In genomic region chr2:38115216-38116012, GRCh38 we compare ENCODE assay signal across 8 cellular contexts. TPM values are rescaled to one million over a fixed set of nuclear protein-coding genes. Genes with fewer than 3 reads are reported as not detected.
DNase-seq lines count a peak whose midpoint lies in the region; ATAC-seq and TF ChIP-seq lines count a peak whose summit lies in the region.

No MANE protein-coding gene starts in this region.

- H2AFZ ChIP-seq in mesenchymal stem cell (ENCODE audit: low read depth, low read length), result no peak overlapping the region

- H3K27me3 ChIP-seq in dorsolateral prefrontal cortex (peaks cover 0 to 4% (median 0%) of the 10 kb centered on the region in 45 donors), mesenchymal stem cell (ENCODE audit: control insufficient read depth in 1 of 2, insufficient read depth in 1 of 2, low read length in 2 of 2) (no peaks in the 10 kb centered on the region)

- H3K27ac ChIP-seq in dorsolateral prefrontal cortex, result no peak overlapping the region
- no peak overlapping the region for H3K27ac ChIP-seq in mesenchymal stem cell (ENCODE audit: low read length, poor library complexity, severe bottlenecking)

- no peak overlapping the region for H3K18ac ChIP-seq in mesenchymal stem cell (ENCODE audit: low read depth in 1 of 2, low read length in 2 of 2)

- H3K79me1 ChIP-seq in mesenchymal stem cell (replicated peaks; ENCODE audit: low read length, poor library complexity, severe bottlenecking), result peaks cover 9% of the 10 kb centered on the region

- ATAC-seq in HG03095 (IDR thresholded peaks at IDR 0.05; ENCODE audit: unreplicated experiment), result peak; percentile 50
- no peak for ATAC-seq in GM21381 (IDR thresholded peaks at IDR 0.05; ENCODE audit: unreplicated experiment)

- H3K14ac ChIP-seq in mesenchymal stem cell (ENCODE audit: low read length in 2 of 2), result no peak overlapping the region

- no peak overlapping the region for H3K23ac ChIP-seq in mesenchymal stem cell (ENCODE audit: low read length in 2 of 2)

- H3K4ac ChIP-seq in mesenchymal stem cell (ENCODE audit: low read depth in 1 of 2, low read length in 2 of 2), result no peak overlapping the region

- H3K9me3 ChIP-seq in mesenchymal stem cell (ENCODE audit: control insufficient read depth, low read length), result no peaks in the 10 kb centered on the region

- H3K36me3 ChIP-seq in mesenchymal stem cell (ENCODE audit: control insufficient read depth in 1 of 2, insufficient read depth in 2 of 2, low read depth in 1 of 2, low read length in 2 of 2), result no peaks in the 10 kb centered on the region

- no peak overlapping the region for H4K91ac ChIP-seq in mesenchymal stem cell (ENCODE audit: low read length)

- H2BK15ac ChIP-seq in mesenchymal stem cell (ENCODE audit: low read depth, poor library complexity, severe bottlenecking), result no peak overlapping the region

- peak overlapping the region; percentile 99 for H2AK5ac ChIP-seq in mesenchymal stem cell (ENCODE audit: low read length, severe bottlenecking)

- TF ChIP-seq CTCF in dorsolateral prefrontal cortex (IDR thresholded peaks at IDR 0.05 in 54 of 56, conservative IDR thresholded peaks at IDR 0.05 in 2 of 56; ENCODE audit: low read depth in 1 of 56, partially characterized antibody in 56 of 56), result peak in 54 of 56 donors; percentile 36 to 84 (median 64)

- WGBS in mesenchymal stem cell, result 18% methylated on average over 7 of the region's 8 CpGs

- intact Hi-C loops in dorsolateral prefrontal cortex (cut with DNase I), result no loop called here

- H3K4me3 ChIP-seq in dorsolateral prefrontal cortex, result no peak overlapping the region
- no peak overlapping the region for H3K4me3 ChIP-seq in mesenchymal stem cell (ENCODE audit: insufficient read depth in 1 of 2, low read depth in 1 of 2, low read length in 2 of 2)

- DNase-seq in EL, result peak; percentile 75
- DNase-seq in NCI-H524 (lab: John Stamatoyannopoulos, UW), result peak; percentile 81
- DNase-seq in activated CD4-positive, alpha-beta T cell treated with anti-CD3 and anti-CD28 coated beads, Interleukin-2, amount 50 U/mL, for 1 hour, result peak; percentile 56
- peak in 2 of 10 donors; percentile 62 to 71 for DNase-seq in dorsolateral prefrontal cortex
- DNase-seq in mesenchymal stem cell, result peak; percentile 83
- peak; percentile 57 for DNase-seq in stimulated activated CD8-positive, alpha-beta memory T cell treated with anti-CD3 and anti-CD28 coated beads, Interleukin-7, amount 100 ng/mL, for 24 hours (ENCODE audit: low read depth)

- no peak overlapping the region for H2BK120ac ChIP-seq in mesenchymal stem cell (ENCODE audit: low read depth, low read length)

- H3K4me1 ChIP-seq in mesenchymal stem cell (ENCODE audit: control insufficient read depth, insufficient read depth, low read depth, low read length), result peaks cover 8% of the 10 kb centered on the region

- H3K4me2 ChIP-seq in mesenchymal stem cell (ENCODE audit: low read length, poor library complexity, severe bottlenecking), result no peak overlapping the region

- no peak overlapping the region for H4K8ac ChIP-seq in mesenchymal stem cell (ENCODE audit: low read length)

- peak overlapping the region; percentile 60 for H3K9ac ChIP-seq in mesenchymal stem cell (ENCODE audit: low read length)

- H2BK5ac ChIP-seq in mesenchymal stem cell (ENCODE audit: low read depth, low read length, poor library complexity, severe bottlenecking), result no peak overlapping the region

- no peak overlapping the region for H2BK12ac ChIP-seq in mesenchymal stem cell (ENCODE audit: low read length in 2 of 2)

RNA-seq across cellular contexts. Expression of gene CYP1B1, which starts 39.5 kb away (rescaled TPM):
- total RNA-seq in dorsolateral prefrontal cortex, result 10 to 100 TPM in 71 of 120 experiments, 1 to 10 TPM in 49; 3.5 to 70.6 (median 10.8) TPM
- 32.4 TPM for polyA plus RNA-seq in mesenchymal stem cell (2013, experiment 1 of 2)
- 33.1 TPM for polyA plus RNA-seq in mesenchymal stem cell (2013, experiment 2 of 2)
